In genomic region chr10:3636356-3637181, GRCh38 we compare ENCODE assay signal across 16 cellular contexts.
A peak's percentile ranks its signal among the peaks of the same experiment; 100 is the strongest.
DNase-seq lines count a peak whose midpoint lies in the region; ATAC-seq, FAIRE-seq and TF ChIP-seq lines count a peak whose summit lies in the region.
"Had no signal": no experiment of that assay in that cellular context is flagged by ENCODE, and none has a peak within 500 bp of the region (broad histone marks: within the 10 kb centered on the region; RNA-seq: fewer than 3 reads in every experiment).

No MANE protein-coding gene starts in this region.

- peaks cover 10% of the 10 kb centered on the region for H3K4me1 ChIP-seq in suprapubic skin
- H3K4me1 ChIP-seq: gastroesophageal sphincter, spleen had no signal

- H3K27ac Mint-ChIP-seq in MCF 10A (ENCODE audit: low read depth, unreplicated experiment): peak overlapping the region; percentile 82
- H3K27ac Mint-ChIP-seq in stimulated activated naive B cell treated with anti-CD40 and anti-IgM and Interleukin-4, amounts not matched to agents 10 μg/mL and 1 μg/mL and 100 μg/mL, for 72 hours: no peak overlapping the region

- no peaks in the 10 kb centered on the region for H3K27me3 ChIP-seq in suprapubic skin
- H3K27me3 ChIP-seq: gastroesophageal sphincter, ovary, spleen had no signal

- no peaks in the 10 kb centered on the region for H3K36me3 Mint-ChIP-seq in MCF 10A (ENCODE audit: insufficient read depth, unreplicated experiment)
- H3K36me3 Mint-ChIP-seq in stimulated activated naive B cell treated with anti-CD40 and anti-IgM and Interleukin-4, amounts not matched to agents 10 μg/mL and 1 μg/mL and 100 μg/mL, for 72 hours: no peaks in the 10 kb centered on the region

- no peaks in the 10 kb centered on the region for H3K36me3 ChIP-seq in suprapubic skin
- H3K36me3 ChIP-seq: gastroesophageal sphincter, ovary, spleen, WERI-Rb-1 had no signal

- peak overlapping the region; percentile 72 for H3K27ac ChIP-seq in suprapubic skin
- H3K27ac ChIP-seq: gastroesophageal sphincter, ovary, WERI-Rb-1 had no signal

- H3K4me1 Mint-ChIP-seq in MCF 10A (ENCODE audit: insufficient read depth, unreplicated experiment): peaks cover 12% of the 10 kb centered on the region
- H3K4me1 Mint-ChIP-seq in stimulated activated naive B cell treated with anti-CD40 and anti-IgM and Interleukin-4, amounts not matched to agents 10 μg/mL and 1 μg/mL and 100 μg/mL, for 72 hours: peaks cover 2 to 5% of the 10 kb centered on the region in 2 donors

- H3K4me3 ChIP-seq in suprapubic skin: no peak overlapping the region
- H3K4me3 ChIP-seq: gastroesophageal sphincter, ovary, spleen had no signal

- TF ChIP-seq EP300 in suprapubic skin (IDR thresholded peaks at IDR 0.05): no peak

- no peak for TF ChIP-seq CTCF in MCF 10A (IDR thresholded peaks at IDR 0.05; ENCODE audit: unreplicated experiment)
- TF ChIP-seq CTCF in suprapubic skin (IDR thresholded peaks at IDR 0.05): no peak

- POLR2A ChIA-PET in MCF 10A (lab: Yijun Ruan, JAX): interaction anchor here (0.6 to 1.6 kb wide), 6 partner anchors 10 to 1134 kb away, joined by 3 to 5 read pairs (median 4); no protein-coding TSS in a partner anchor

- 73% methylated on average over 29 of the region's 29 CpGs for WGBS in suprapubic skin

- no TSS peak for BruUV-seq in MCF 10A (replicated peaks; lab: Mats Ljungman, UMichigan)

- intact Hi-C loops in MCF 10A (cut with micrococcal nuclease): loop anchor here (2.0 kb wide), 1 partner anchor 168 kb away; no protein-coding TSS in a partner anchor

- H3K27me3 Mint-ChIP-seq in MCF 10A (ENCODE audit: insufficient read depth, unreplicated experiment): no peaks in the 10 kb centered on the region
- peaks cover 0 to 5% of the 10 kb centered on the region in 2 donors for H3K27me3 Mint-ChIP-seq in stimulated activated naive B cell treated with anti-CD40 and anti-IgM and Interleukin-4, amounts not matched to agents 10 μg/mL and 1 μg/mL and 100 μg/mL, for 72 hours

- DNase-seq in NCI-H1436 (lab: John Stamatoyannopoulos, UW) (peak; percentile 15), NCI-H1436 treated with DMSO at 0.1 percent for 48 hours (lab: John Stamatoyannopoulos, UW) (no peak), NCI-H2196 (lab: John Stamatoyannopoulos, UW; ENCODE audit: unreplicated experiment) (peak; percentile 76), MCF 10A (ENCODE audit: unreplicated experiment) (peak; percentile 86), suprapubic skin (ENCODE audit: low spot score in 2 of 2) (peak in 1 of 2 donors; percentile 69), UCSD-AML1 (lab: John Stamatoyannopoulos, UW; ENCODE audit: unreplicated experiment) (no peak), frontal cortex (ENCODE audit: low spot score in 2 of 2) (no peak)
- DNase-seq in stimulated activated naive B cell treated with anti-CD40 and anti-IgM and Interleukin-4, amounts not matched to agents 10 μg/mL and 1 μg/mL and 100 μg/mL, for 72 hours: no peak
- DNase-seq: activated naive CD4-positive, alpha-beta T cell; effector CD4-positive, alpha-beta T cell; NCI-H1694 treated with DMSO at 0.1 percent for 48 hours; ovary; spleen; WERI-Rb-1 had no signal

- CTCF ChIA-PET in MCF 10A (lab: Yijun Ruan, JAX): interaction anchor here (0.9 kb wide), 1 partner anchor 389 kb away, joined by 3 read pairs; no protein-coding TSS in a partner anchor

- TF ChIP-seq POLR2A in suprapubic skin (IDR thresholded peaks at IDR 0.05): no peak

- peaks cover under 1% of the 10 kb centered on the region for H3K9me3 Mint-ChIP-seq in MCF 10A (ENCODE audit: unreplicated experiment)
- H3K9me3 Mint-ChIP-seq in stimulated activated naive B cell treated with anti-CD40 and anti-IgM and Interleukin-4, amounts not matched to agents 10 μg/mL and 1 μg/mL and 100 μg/mL, for 72 hours: no peaks in the 10 kb centered on the region

- no peak for FAIRE-seq in frontal cortex (lab: Jason Lieb, UNC)
- FAIRE-seq: islet of Langerhans had no signal

- peak overlapping the region; percentile 71 for H3K4me3 Mint-ChIP-seq in MCF 10A (ENCODE audit: unreplicated experiment)
- no peak overlapping the region for H3K4me3 Mint-ChIP-seq in stimulated activated naive B cell treated with anti-CD40 and anti-IgM and Interleukin-4, amounts not matched to agents 10 μg/mL and 1 μg/mL and 100 μg/mL, for 72 hours

- ATAC-seq in stimulated activated naive B cell treated with anti-CD40 and anti-IgM and Interleukin-4, amounts not matched to agents 10 μg/mL and 1 μg/mL and 100 μg/mL, for 72 hours (replicated peaks): no peak
- ATAC-seq: gastroesophageal sphincter had no signal

- no peaks in the 10 kb centered on the region for H3K9me3 ChIP-seq in suprapubic skin
- H3K9me3 ChIP-seq: gastroesophageal sphincter, ovary had no signal

Comparison
In these comparisons a context has a peak if more than half of its experiments do, and no peak if none do; other contexts are left out.
1. DNase-seq: peak in NCI-H1436 (single experiment), NCI-H2196 (single experiment) and MCF 10A (single experiment); none in NCI-H1436 treated with DMSO at 0.1 percent for 48 hours (single experiment), stimulated activated naive B cell treated with anti-CD40 and anti-IgM and Interleukin-4, amounts not matched to agents 10 μg/mL and 1 μg/mL and 100 μg/mL, for 72 hours (single experiment), UCSD-AML1 (single experiment) and frontal cortex (0 of 2).